27 cellular contexts compared by ENCODE assay signal in genomic region chr13:65063753-65064152, GRCh38.
DNase-seq lines count a peak whose midpoint lies in the region; ATAC-seq, FAIRE-seq and TF ChIP-seq lines count a peak whose summit lies in the region.
"Had no signal": no experiment of that assay in that cellular context is flagged by ENCODE, and none has a peak within 500 bp of the region (broad histone marks: within the 10 kb centered on the region; RNA-seq: fewer than 3 reads in every experiment).

No MANE protein-coding gene starts in this region.

- no peak for TF ChIP-seq RAD21 in Ishikawa (IDR thresholded peaks at IDR 0.05; ENCODE audit: low read depth)

- ATAC-seq in SK-N-SH treated with all-trans-retinoic acid at 6 μM for 48 hours: no peak
- ATAC-seq: activated CD8-positive, alpha-beta memory T cell treated with anti-CD3 and anti-CD28 coated beads, Interleukin-2, amount 10 ng/mL, durations not matched to agents 7 days and 5 days; body of pancreas; effector memory CD8-positive, alpha-beta T cell; GM12878; left cardiac atrium had no signal

- TF ChIP-seq CTCF in D721Med (IDR thresholded peaks at IDR 0.05; ENCODE audit: insufficient read depth, missing control alignments): no peak

- no peak for TF ChIP-seq EP300 in Ishikawa (IDR thresholded peaks at IDR 0.05; ENCODE audit: borderline replicate concordance)

- DNase-seq in D721Med (ENCODE audit: insufficient read length, low spot score) (no peak), amniotic epithelial cell (ENCODE audit: low read depth) (peak; percentile 84), glomerular visceral epithelial cell (ENCODE audit: extremely low spot score) (peak; percentile 7), NCI-H526 (lab: John Stamatoyannopoulos, UW) (no peak), SIG-M5 (lab: John Stamatoyannopoulos, UW) (no peak)
- no peak for DNase-seq in NK-92 treated with Interleukin-12 subunit alpha and Interleukin-12 subunit beta, amount 100 ng/mL, for 24 hours (lab: John Stamatoyannopoulos, UW)
- DNase-seq: activated CD4-positive, alpha-beta T cell treated with anti-CD3 and anti-CD28 coated beads, Interleukin-2, amount 10 ng/mL, durations not matched to agents 24 days and 14 days; activated CD8-positive, alpha-beta memory T cell treated with anti-CD3 and anti-CD28 coated beads, Interleukin-2, amount 10 ng/mL, durations not matched to agents 7 days and 5 days; activated naive CD4-positive, alpha-beta T cell treated with anti-CD3 and anti-CD28 coated beads, Interleukin-2, amount 50 U/mL, for 16 hours; AML-193; body of pancreas; CD8-positive, alpha-beta memory T cell; DMS53; effector memory CD8-positive, alpha-beta T cell; left cardiac atrium; mesenchymal stem cell; NCI-H1417; NCI-H774; occipital lobe; retina; spleen; stimulated activated CD4-positive, alpha-beta T cell treated with anti-CD3 and anti-CD28 coated beads, Interleukin-4, amount 100 ng/mL, for 1 hour; stimulated activated naive CD4-positive, alpha-beta T cell; T-helper 2 cell had no signal

- peak; percentile 60 for FAIRE-seq in D721Med (lab: Jason Lieb, UNC)
- FAIRE-seq: GM12878 had no signal

TF ChIP-seq in Ishikawa, 13 proteins besides CTCF, POLR2A, EP300 and RAD21:
- TF ChIP-seq YY1 (IDR thresholded peaks at IDR 0.05; ENCODE audit: low read depth) (no peak), NFIC (IDR thresholded peaks at IDR 0.05) (peak; percentile 72)

TF ChIP-seq in SK-N-SH treated with all-trans-retinoic acid at 6 μM for 48 hours, 23 proteins besides CTCF, POLR2A, EP300 and RAD21:
- TF ChIP-seq ZFP3 (CRISPR knock-in tag; IDR thresholded peaks at IDR 0.05): no peak
- TF ChIP-seq CSRNP3 (CRISPR knock-in tag; IDR thresholded peaks at IDR 0.05): no peak
- no peak for TF ChIP-seq ARNTL (CRISPR knock-in tag; IDR thresholded peaks at IDR 0.05; ENCODE audit: borderline replicate concordance, low read depth)
- TF ChIP-seq ISL1 (CRISPR knock-in tag; IDR thresholded peaks at IDR 0.05): no peak
- TF ChIP-seq OSR1 (CRISPR knock-in tag; IDR thresholded peaks at IDR 0.05): no peak
- no peak for TF ChIP-seq ZNF565 (CRISPR knock-in tag; conservative IDR thresholded peaks at IDR 0.05; ENCODE audit: low read depth)
- no peak for TF ChIP-seq TCF4 (CRISPR knock-in tag; IDR thresholded peaks at IDR 0.05; ENCODE audit: borderline replicate concordance)
- TF ChIP-seq PATZ1 (CRISPR knock-in tag; IDR thresholded peaks at IDR 0.05; ENCODE audit: borderline replicate concordance): no peak
- TF ChIP-seq ZNF70 (CRISPR knock-in tag; IDR thresholded peaks at IDR 0.05): no peak
- no peak for TF ChIP-seq BACH2 (CRISPR knock-in tag; IDR thresholded peaks at IDR 0.05; ENCODE audit: borderline replicate concordance)
- no peak for TF ChIP-seq CREB5 (CRISPR knock-in tag; IDR thresholded peaks at IDR 0.05; ENCODE audit: low read depth)
- TF ChIP-seq RARB (CRISPR knock-in tag; IDR thresholded peaks at IDR 0.05): no peak
- no peak for TF ChIP-seq TOX (CRISPR knock-in tag; IDR thresholded peaks at IDR 0.05; ENCODE audit: borderline replicate concordance)
- TF ChIP-seq SNAI2 (CRISPR knock-in tag; IDR thresholded peaks at IDR 0.05): no peak
TF ChIP-seq in SK-N-SH treated with all-trans-retinoic acid at 6 μM for 48 hours: peak in this region for 0.

Comparison
In these comparisons a context has a peak if more than half of its experiments do, and no peak if none do; other contexts are left out.
1. DNase-seq: peak in amniotic epithelial cell (single experiment) and glomerular visceral epithelial cell (single experiment); none in D721Med (single experiment), NK-92 treated with Interleukin-12 subunit alpha and Interleukin-12 subunit beta, amount 100 ng/mL, for 24 hours (single experiment), NCI-H526 (0 of 2) and SIG-M5 (single experiment).